ENCODE assay signal across 8 cellular contexts in the genomic region with DNA sequence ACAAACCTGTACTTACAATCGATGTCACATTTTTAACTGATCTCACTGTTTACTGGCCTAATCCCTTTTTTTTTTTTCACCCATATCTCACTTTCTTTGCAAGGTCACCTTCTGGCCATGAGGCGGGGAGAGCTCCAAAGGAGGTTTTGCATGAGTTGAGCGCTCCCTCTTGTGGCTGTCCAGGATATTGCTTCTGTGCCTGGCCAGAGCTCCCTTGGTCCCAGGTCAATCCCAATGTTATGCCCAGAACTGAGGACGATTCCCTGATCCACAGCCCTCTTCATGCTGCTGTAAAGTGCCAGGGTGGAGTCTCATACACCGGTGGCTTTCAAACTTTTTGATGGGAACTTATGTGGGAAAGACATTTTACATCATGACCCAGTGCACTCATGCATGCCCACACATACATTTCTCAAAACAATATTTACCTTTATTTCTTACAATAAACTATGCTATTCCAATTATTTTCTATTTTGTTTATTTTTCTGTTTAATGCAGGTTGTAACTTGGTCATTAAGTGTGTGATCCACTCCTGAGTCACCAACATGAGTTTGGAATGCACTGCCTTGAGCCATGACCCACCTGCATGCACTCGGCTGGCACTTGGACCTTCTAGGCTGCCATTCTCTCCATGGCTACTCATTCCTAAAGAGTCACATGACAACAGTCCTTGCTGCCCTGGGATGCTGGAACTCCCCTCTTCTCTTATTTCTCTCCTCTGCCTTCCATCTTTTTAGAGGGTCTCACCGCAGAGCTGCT. TPM values are rescaled to one million over a fixed set of nuclear protein-coding genes. Genes with fewer than 3 reads are reported as not detected.
A peak's percentile ranks its signal among the peaks of the same experiment; 100 is the strongest.
DNase-seq lines count a peak whose midpoint lies in the region; ATAC-seq, FAIRE-seq and TF ChIP-seq lines count a peak whose summit lies in the region.

No MANE protein-coding gene starts in this region.

- H3K4me3 Mint-ChIP-seq in nephron progenitor cell: no peak overlapping the region

- peaks cover 11% of the 10 kb centered on the region for H3K4me1 Mint-ChIP-seq in nephron progenitor cell

- H3K9me3 Mint-ChIP-seq in nephron progenitor cell: peaks cover 3% of the 10 kb centered on the region

- intact Hi-C loops in IMR-90 (cut with micrococcal nuclease): loop anchor here (1.0 to 10.0 kb wide), 6 partner anchors 34 to 835 kb away; a partner anchor contains a TSS
- intact Hi-C loops in OCI-LY7 (cut with micrococcal nuclease; ENCODE audit: unreplicated experiment): loop anchor here (1.0 to 5.0 kb wide), 5 partner anchors 34 to 460 kb away; no protein-coding TSS in a partner anchor

- TF ChIP-seq CTCF in A549 (IDR thresholded peaks at IDR 0.05) (peak; percentile 75), IMR-90 (conservative IDR thresholded peaks at IDR 0.05; ENCODE audit: low read depth, low read length) (peak; percentile 94), OCI-LY7 (conservative IDR thresholded peaks at IDR 0.05; ENCODE audit: low read length) (peak; percentile 94), fibroblast of lung (conservative IDR thresholded peaks at IDR 0.05 in 1 of 2, IDR thresholded peaks at IDR 0.05 in 1 of 2; ENCODE audit: low read depth in 1 of 2, low read length in 2 of 2) (peak; percentile 97 to 98), nephron progenitor cell (IDR thresholded peaks at IDR 0.05) (peak; percentile 89)

- H3K79me2 ChIP-seq in OCI-LY7 (ENCODE audit: insufficient read depth, low read depth, low read length) (no peaks in the 10 kb centered on the region), fibroblast of lung (ENCODE audit: control insufficient read depth, insufficient read depth, low read length) (no peaks in the 10 kb centered on the region)

- 15% methylated on average over 7 of the region's 7 CpGs for WGBS in A549 (ENCODE audit: missing lambda C conversion rate)
- 0% methylated on average over 2 of the region's 7 CpGs; no CpG with 5 or more reads in 1 of the 2 experiments for WGBS in IMR-90 (ENCODE audit: extremely low coverage in 2 of 2, insufficient read length in 1 of 2), 2 experiments

- DNase-seq in A549 (ENCODE audit: low read depth in 1 of 2, low spot score in 1 of 2): peak; percentile 41 to 66
- DNase-seq in IMR-90: peak; percentile 68
- peak; percentile 72 for DNase-seq in OCI-LY7 (ENCODE audit: low spot score)
- peak; percentile 55 for DNase-seq in activated T-cell treated with anti-CD3 and anti-CD28 coated beads for 4 hours
- DNase-seq in fibroblast of lung (ENCODE audit: low read depth in 2 of 2): peak; percentile 60 to 74
- DNase-seq in nephron progenitor cell: peak; percentile 90
- peak; percentile 74 for DNase-seq in stimulated activated naive CD8-positive, alpha-beta T cell treated with anti-CD3 and anti-CD28 coated beads, Interleukin-15, Interleukin-2, amounts not matched to agents 100 U/mL and 50 U/mL, for 24 hours

- no peak for TF ChIP-seq EP300 in A549 (IDR thresholded peaks at IDR 0.05)

- H3K4ac ChIP-seq in IMR-90 (ENCODE audit: low read depth, low read length): no peak overlapping the region

- no peaks in the 10 kb centered on the region for H3K9me1 ChIP-seq in IMR-90 (ENCODE audit: insufficient read depth, low read length)

- H3K79me1 ChIP-seq in IMR-90 (ENCODE audit: low read depth in 1 of 2, low read length in 2 of 2): no peaks in the 10 kb centered on the region

- H2BK15ac ChIP-seq in IMR-90 (ENCODE audit: low read depth, low read length): no peak overlapping the region

- no peaks in the 10 kb centered on the region for H3K9me2 ChIP-seq in OCI-LY7 (ENCODE audit: insufficient read depth, low read length)

- no peak overlapping the region for H2AK9ac ChIP-seq in IMR-90 (replicated peaks; ENCODE audit: low read depth, low read length, poor library complexity)

- POLR2A ChIA-PET in A549 (lab: Yijun Ruan, JAX): no interaction called here
- POLR2A ChIA-PET in IMR-90 (lab: Charles Lee; ENCODE audit: unreplicated experiment): interaction anchor here (1.7 kb wide), 1 partner anchor 361 kb away, joined by 5 read pairs; no protein-coding TSS in a partner anchor
- POLR2A ChIA-PET in OCI-LY7 (lab: Charles Lee): interaction anchor here (0.6 to 1.1 kb wide), 6 partner anchors 12 to 1956 kb away, joined by 3 to 4 read pairs (median 3); no protein-coding TSS in a partner anchor

- H3K9ac ChIP-seq in IMR-90 (ENCODE audit: low read depth, low read length): no peak overlapping the region
- H3K9ac ChIP-seq in fibroblast of lung (ENCODE audit: insufficient read depth, low read length): no peak overlapping the region

- BruUV-seq in IMR-90 (replicated peaks; lab: Mats Ljungman, UMichigan) (no TSS peak), OCI-LY7 (replicated peaks; lab: Mats Ljungman, UMichigan) (no TSS peak)

- H2AFZ ChIP-seq in IMR-90 (replicated peaks; ENCODE audit: low read length, poor library complexity) (no peak overlapping the region), OCI-LY7 (ENCODE audit: low read length) (no peak overlapping the region), fibroblast of lung (ENCODE audit: low read length) (no peak overlapping the region)

- H4K20me1 ChIP-seq in IMR-90 (ENCODE audit: insufficient read depth, low read length) (no peaks in the 10 kb centered on the region), OCI-LY7 (ENCODE audit: insufficient read depth, low read length) (no peaks in the 10 kb centered on the region), fibroblast of lung (ENCODE audit: control insufficient read depth, extremely low read depth, insufficient read depth, low read length) (no peaks in the 10 kb centered on the region)

- dilution Hi-C loops in IMR-90 (cut with HindIII; ENCODE audit: low sequenced_read_pairs, unreplicated experiment): loop anchor here (25.0 kb wide), 2 partner anchors 368 to 468 kb away; no protein-coding TSS in a partner anchor

- no peak overlapping the region for H3K14ac ChIP-seq in IMR-90 (replicated peaks; ENCODE audit: low read depth, low read length)

- H4K5ac ChIP-seq in IMR-90 (ENCODE audit: low read depth, low read length): no peak overlapping the region

- H2AK5ac ChIP-seq in IMR-90 (ENCODE audit: low read depth, low read length): no peak overlapping the region

- in situ Hi-C loops in IMR-90 (cut with MboI; ENCODE audit: low sequenced_read_pairs): loop anchor here (5.0 kb wide), 2 partner anchors 363 to 453 kb away; no protein-coding TSS in a partner anchor

- CTCF ChIA-PET in A549 (lab: Yijun Ruan, JAX) (interaction anchor here (0.6 to 22.2 kb wide), 66 partner anchors 9 to 1276 kb away, joined by 3 to 564 read pairs (median 4); a partner anchor contains a TSS), IMR-90 (lab: Yijun Ruan, JAX) (interaction anchor here (0.6 to 8.4 kb wide), 40 partner anchors 9 to 1548 kb away, joined by 3 to 168 read pairs (median 4); a partner anchor contains a TSS), OCI-LY7 (lab: Charles Lee; ENCODE audit: unreplicated experiment) (interaction anchor here (0.6 to 1.8 kb wide), 6 partner anchors 9 to 360 kb away, joined by 3 to 18 read pairs (median 4); a partner anchor contains a TSS)

- H3K27me3 ChIP-seq in IMR-90 (ENCODE audit: control insufficient read depth, insufficient read depth, low read length) (peaks cover 29% of the 10 kb centered on the region), fibroblast of lung (ENCODE audit: control insufficient read depth, insufficient read depth, low read length) (peaks cover 9% of the 10 kb centered on the region)

- TF ChIP-seq RAD21 in A549 (conservative IDR thresholded peaks at IDR 0.05 in 1 of 2, IDR thresholded peaks at IDR 0.05 in 1 of 2) (peak; percentile 79 to 89), IMR-90 (IDR thresholded peaks at IDR 0.05; ENCODE audit: low read length) (peak; percentile 94)

- peaks cover 16% of the 10 kb centered on the region for H3K27me3 Mint-ChIP-seq in nephron progenitor cell (ENCODE audit: low read depth, poor library complexity)

- H3K4me3 ChIP-seq in A549: no peak overlapping the region
- no peak overlapping the region for H3K4me3 ChIP-seq in IMR-90 (ENCODE audit: insufficient read depth, low read depth, low read length)
- no peak overlapping the region for H3K4me3 ChIP-seq in OCI-LY7 (ENCODE audit: low read depth, low read length, poor library complexity, severe bottlenecking)
- no peak overlapping the region for H3K4me3 ChIP-seq in fibroblast of lung (replicated peaks in 1 of 4; ENCODE audit: control extremely low read depth in 1 of 4, insufficient read depth in 1 of 4, low read depth in 3 of 4, low read length in 4 of 4)

- ATAC-seq in A549 (peak; percentile 94 to 97), GM18907 (IDR thresholded peaks at IDR 0.05; ENCODE audit: unreplicated experiment) (peak; percentile 61), IMR-90 (ENCODE audit: low read depth) (peak; percentile 97)
- peak; percentile 55 for ATAC-seq in stimulated activated naive CD8-positive, alpha-beta T cell treated with anti-CD3 and anti-CD28 coated beads, Interleukin-15, Interleukin-2, amounts not matched to agents 100 U/mL and 50 U/mL, for 24 hours

- H4K8ac ChIP-seq in IMR-90 (ENCODE audit: low read depth in 2 of 2, low read length in 2 of 2): no peak overlapping the region

- H2BK120ac ChIP-seq in IMR-90 (ENCODE audit: low read depth, low read length): no peak overlapping the region

- H3K27ac Mint-ChIP-seq in nephron progenitor cell: no peak overlapping the region

- H3K36me3 ChIP-seq in IMR-90 (ENCODE audit: control insufficient read depth, insufficient read depth, low read length): no peaks in the 10 kb centered on the region
- H3K36me3 ChIP-seq in OCI-LY7 (ENCODE audit: insufficient read depth, low read length): no peaks in the 10 kb centered on the region
- no peaks in the 10 kb centered on the region for H3K36me3 ChIP-seq in fibroblast of lung (ENCODE audit: control insufficient read depth, insufficient read depth, low read length)

- H3K27ac ChIP-seq in A549 (no peak overlapping the region), IMR-90 (ENCODE audit: insufficient read depth, low read length) (no peak overlapping the region), OCI-LY7 (ENCODE audit: low read depth, low read length, poor library complexity, severe bottlenecking) (no peak overlapping the region), fibroblast of lung (ENCODE audit: insufficient read depth, low read length) (no peak overlapping the region)

- no peak for FAIRE-seq in A549 (lab: Jason Lieb, UNC)

- H3K18ac ChIP-seq in IMR-90 (ENCODE audit: low read depth, low read length): no peak overlapping the region

- H3K4me1 ChIP-seq in A549 (no peaks in the 10 kb centered on the region), IMR-90 (ENCODE audit: control insufficient read depth, insufficient read depth, low read length) (no peaks in the 10 kb centered on the region), OCI-LY7 (ENCODE audit: insufficient read depth, low read length, poor library complexity, severe bottlenecking) (no peaks in the 10 kb centered on the region), fibroblast of lung (ENCODE audit: control insufficient read depth, extremely low read depth, insufficient read depth, low read length) (no peaks in the 10 kb centered on the region)

- no peak overlapping the region for H3K23ac ChIP-seq in IMR-90 (ENCODE audit: low read depth, low read length)

- H3K56ac ChIP-seq in IMR-90 (ENCODE audit: extremely low read depth, insufficient read depth, low read length): no peak overlapping the region

- H3K4me2 ChIP-seq in A549 (peak overlapping the region; percentile 19; the same call in 2 of the 3 replicates), IMR-90 (ENCODE audit: low read depth, low read length) (no peak overlapping the region), OCI-LY7 (ENCODE audit: low read length) (no peak overlapping the region), fibroblast of lung (ENCODE audit: extremely low read depth, insufficient read depth, low read length) (no peak overlapping the region)

- TF ChIP-seq POLR2A in A549 (IDR thresholded peaks at IDR 0.05; ENCODE audit: low read length): no peak
- no peak for TF ChIP-seq POLR2A in IMR-90 (IDR thresholded peaks at IDR 0.05; ENCODE audit: low read depth, low read length)

- no peak overlapping the region for H2BK5ac ChIP-seq in IMR-90 (ENCODE audit: low read depth, low read length, poor library complexity, severe bottlenecking)

- no peaks in the 10 kb centered on the region for H3K9me3 ChIP-seq in A549
- 0 out of 2 replicates have a peak, but pooled peaks cover 1% of the 10 kb centered on the region for H3K9me3 ChIP-seq in IMR-90 (ENCODE audit: control insufficient read depth, insufficient read depth, low read length)
- 0 out of 2 replicates have a peak, but pooled peaks cover 2% of the 10 kb centered on the region for H3K9me3 ChIP-seq in OCI-LY7 (ENCODE audit: low read length)
- H3K9me3 ChIP-seq in fibroblast of lung (ENCODE audit: control insufficient read depth, insufficient read depth, low read depth, low read length): no peaks in the 10 kb centered on the region

- no peak overlapping the region for H2BK20ac ChIP-seq in IMR-90 (ENCODE audit: low read depth, low read length)

- H4K91ac ChIP-seq in IMR-90 (ENCODE audit: insufficient read depth, low read depth, low read length): no peak overlapping the region

- H3K36me3 Mint-ChIP-seq in nephron progenitor cell (ENCODE audit: low read depth): no peaks in the 10 kb centered on the region

RNA-seq across cellular contexts. Expression of a gene that starts 9.6 kb away (rescaled TPM):
- not detected in 2 replicates for polyA plus RNA-seq in A549 (2011; rRNA removed)
- not detected in 2 replicates for polyA plus RNA-seq in A549 (2012; cell fraction: cytosol; rRNA removed)
- not detected in 2 replicates for polyA plus RNA-seq in A549 (2012; cell fraction: nucleus; rRNA removed)
- polyA plus RNA-seq in A549 (2017; fragmentation: RNase III; extraction: RNeasy Plus Mini Kit Qiagen cat#74134 plus additional on column Dnase treatment): not detected in 3 replicates
- not detected in 2 replicates for polyA minus RNA-seq in A549 (2011; rRNA and poly(A)+ RNA removed)
- not detected in 2 replicates for total RNA-seq in IMR-90 (2012; rRNA removed)
- polyA plus RNA-seq in IMR-90 (2012; rRNA removed): not detected in 2 replicates
- not detected in 2 replicates for polyA plus RNA-seq in IMR-90 (2012; cell fraction: cytosol; rRNA removed)
- not detected in 2 replicates for polyA plus RNA-seq in IMR-90 (2012; cell fraction: nucleus; rRNA removed; ENCODE audit: low replicate concordance)
- total RNA-seq in OCI-LY7 (2014; rRNA removed; shearing (Covaris generic)): not detected in 2 replicates
- not detected in 2 replicates for total RNA-seq in OCI-LY7 (2022)
- not detected in 2 replicates for total RNA-seq in fibroblast of lung
- not detected in 2 replicates for polyA plus RNA-seq in fibroblast of lung
- polyA plus RNA-seq in fibroblast of lung (2012): not detected in 2 replicates
- not detected in 2 replicates for polyA minus RNA-seq in fibroblast of lung (ENCODE audit: low replicate concordance)

RNA-seq across cellular contexts. Expression of a gene that starts 22.5 kb away (rescaled TPM):
- not detected in 2 replicates for polyA plus RNA-seq in A549 (2011; rRNA removed)
- polyA plus RNA-seq in A549 (2012; cell fraction: cytosol; rRNA removed): not detected in 2 replicates
- not detected in 2 replicates for polyA plus RNA-seq in A549 (2012; cell fraction: nucleus; rRNA removed)
- not detected in 3 replicates for polyA plus RNA-seq in A549 (2017; fragmentation: RNase III; extraction: RNeasy Plus Mini Kit Qiagen cat#74134 plus additional on column Dnase treatment)
- polyA minus RNA-seq in A549 (2011; rRNA and poly(A)+ RNA removed): not detected in 2 replicates
- not detected in 2 replicates for total RNA-seq in IMR-90 (2012; rRNA removed)
- polyA plus RNA-seq in IMR-90 (2012; rRNA removed): not detected in 2 replicates
- polyA plus RNA-seq in IMR-90 (2012; cell fraction: cytosol; rRNA removed): not detected in 2 replicates
- polyA plus RNA-seq in IMR-90 (2012; cell fraction: nucleus; rRNA removed; ENCODE audit: low replicate concordance): not detected in 2 replicates
- not detected in 2 replicates for total RNA-seq in OCI-LY7 (2014; rRNA removed; shearing (Covaris generic))
- total RNA-seq in OCI-LY7 (2022): not detected in 2 replicates
- not detected in 2 replicates for total RNA-seq in fibroblast of lung
- not detected in 2 replicates for polyA plus RNA-seq in fibroblast of lung
- not detected in 2 replicates for polyA plus RNA-seq in fibroblast of lung (2012)
- 1.3 TPM in 1 of 2 replicates, not detected in the other for polyA minus RNA-seq in fibroblast of lung (ENCODE audit: low replicate concordance)
